ENCODE assay signal across 10 cellular contexts in genomic region chr5:111685969-111686368, GRCh38.
DNase-seq lines count a peak whose midpoint lies in the region; ATAC-seq, FAIRE-seq and TF ChIP-seq lines count a peak whose summit lies in the region.
"Had no signal": no experiment of that assay in that cellular context is flagged by ENCODE, and none has a peak within 500 bp of the region (broad histone marks: within the 10 kb centered on the region; RNA-seq: fewer than 3 reads in every experiment).

No MANE protein-coding gene starts in this region.

- no peaks in the 10 kb centered on the region for H3K4me1 ChIP-seq in Caco-2
- H3K4me1 ChIP-seq in Loucy (ENCODE audit: insufficient read depth, low read length, poor library complexity, severe bottlenecking): no peaks in the 10 kb centered on the region

- H3K9me2 ChIP-seq in Loucy (replicated peaks; ENCODE audit: low read depth, low read length): no peaks in the 10 kb centered on the region

- H3K27me3 ChIP-seq in Caco-2 (replicated peaks; ENCODE audit: control insufficient read depth, insufficient read depth, low read length) (no peaks in the 10 kb centered on the region), Loucy (ENCODE audit: insufficient read depth, low read length, poor library complexity, severe bottlenecking) (no peaks in the 10 kb centered on the region)

- no peak overlapping the region for H2AFZ ChIP-seq in Loucy (ENCODE audit: low read length)

- H3K4me3 Mint-ChIP-seq in Caco-2 (ENCODE audit: unreplicated experiment): no peak overlapping the region

- BruUV-seq in Caco-2 (replicated peaks; lab: Mats Ljungman, UMichigan): no TSS peak

- H3K4me3 ChIP-seq in Caco-2 (ENCODE audit: low read depth, low read length): no peak overlapping the region
- no peak overlapping the region for H3K4me3 ChIP-seq in Loucy (ENCODE audit: low read length, poor library complexity, severe bottlenecking)

- H3K9me3 ChIP-seq in Caco-2: no peaks in the 10 kb centered on the region
- no peaks in the 10 kb centered on the region for H3K9me3 ChIP-seq in Loucy (ENCODE audit: insufficient read depth, low read depth, low read length)

- H3K27ac Mint-ChIP-seq in Caco-2 (ENCODE audit: unreplicated experiment): no peak overlapping the region

- no peak for ATAC-seq in GM19035 (IDR thresholded peaks at IDR 0.05; ENCODE audit: unreplicated experiment)

- DNase-seq in Caco-2: peak in 1 of 2 experiments; percentile 7
- DNase-seq in GM19239 (ENCODE audit: insufficient read length, low spot score): peak; percentile 5
- DNase-seq in dermis blood vessel endothelial cell: peak; percentile 18
- DNase-seq in NCI-H187 (lab: John Stamatoyannopoulos, UW): no peak
- DNase-seq in T1000 (lab: John Stamatoyannopoulos, UW): no peak
- no peak for DNase-seq in stimulated activated CD4-positive, alpha-beta T cell treated with anti-CD3 and anti-CD28 coated beads, Interleukin-15, amount 100 ng/mL, for 24 hours
- DNase-seq: activated CD8-positive, alpha-beta memory T cell treated with anti-CD3 and anti-CD28 coated beads for 24 hours; NK-92 treated with Interleukin-12 subunit alpha and Interleukin-12 subunit beta, amount 100 ng/mL, for 24 hours had no signal

- H3K79me2 ChIP-seq in Loucy (ENCODE audit: insufficient read depth, low read length): no peaks in the 10 kb centered on the region

- H3K36me3 ChIP-seq in Caco-2 (ENCODE audit: control insufficient read depth, insufficient read depth, low read length) (no peaks in the 10 kb centered on the region), Loucy (ENCODE audit: insufficient read depth, low read length) (no peaks in the 10 kb centered on the region)

- no peaks in the 10 kb centered on the region for H3F3A ChIP-seq in Loucy (ENCODE audit: low read depth)

- H3K27me3 Mint-ChIP-seq in Caco-2 (ENCODE audit: insufficient read depth, unreplicated experiment): peaks cover 1% of the 10 kb centered on the region

- no peaks in the 10 kb centered on the region for H3K36me3 Mint-ChIP-seq in Caco-2 (ENCODE audit: insufficient read depth, unreplicated experiment)

- intact Hi-C loops in Caco-2 (cut with micrococcal nuclease; ENCODE audit: unreplicated experiment): loop anchor here (1.0 kb wide), 1 partner anchor 461 kb away; no protein-coding TSS in a partner anchor

- no peak overlapping the region for H3K9ac ChIP-seq in Loucy (ENCODE audit: low read depth, low read length, poor library complexity, severe bottlenecking)

- no peaks in the 10 kb centered on the region for H3K9me3 Mint-ChIP-seq in Caco-2 (ENCODE audit: unreplicated experiment)

- POLR2A ChIA-PET in Caco-2 (lab: Charles Lee): interaction anchor here (0.6 kb wide), 1 partner anchor 30 kb away, joined by 3 read pairs; no protein-coding TSS in a partner anchor

- TF ChIP-seq CTCF in Caco-2 (IDR thresholded peaks at IDR 0.05; ENCODE audit: insufficient read depth in 1 of 2, low read depth in 1 of 2, low read length in 1 of 2, severe bottlenecking in 1 of 2, unreplicated experiment in 1 of 2): peak; percentile 20 to 29
- TF ChIP-seq CTCF in Loucy (conservative IDR thresholded peaks at IDR 0.05; ENCODE audit: low read length): peak; percentile 33

- no peak overlapping the region for H3K4me2 ChIP-seq in Loucy (ENCODE audit: low read depth, low read length, poor library complexity, severe bottlenecking)

- CTCF ChIA-PET in Caco-2 (lab: Charles Lee): no interaction called here

- H3K4me1 Mint-ChIP-seq in Caco-2 (ENCODE audit: low read depth, unreplicated experiment): no peaks in the 10 kb centered on the region

- FAIRE-seq in GM19239 (lab: Jason Lieb, UNC): peak; percentile 85

- no peaks in the 10 kb centered on the region for H4K20me1 ChIP-seq in Loucy (ENCODE audit: insufficient read depth, low read length, poor library complexity, severe bottlenecking)

Comparison
In these comparisons a context has a peak if more than half of its experiments do, and no peak if none do; other contexts are left out.
1. DNase-seq: peak in GM19239 (single experiment) and dermis blood vessel endothelial cell (single experiment); none in NCI-H187 (0 of 2), T1000 (single experiment) and stimulated activated CD4-positive, alpha-beta T cell treated with anti-CD3 and anti-CD28 coated beads, Interleukin-15, amount 100 ng/mL, for 24 hours (single experiment).